ENCODE assay signal across 8 cellular contexts in the genomic region with DNA sequence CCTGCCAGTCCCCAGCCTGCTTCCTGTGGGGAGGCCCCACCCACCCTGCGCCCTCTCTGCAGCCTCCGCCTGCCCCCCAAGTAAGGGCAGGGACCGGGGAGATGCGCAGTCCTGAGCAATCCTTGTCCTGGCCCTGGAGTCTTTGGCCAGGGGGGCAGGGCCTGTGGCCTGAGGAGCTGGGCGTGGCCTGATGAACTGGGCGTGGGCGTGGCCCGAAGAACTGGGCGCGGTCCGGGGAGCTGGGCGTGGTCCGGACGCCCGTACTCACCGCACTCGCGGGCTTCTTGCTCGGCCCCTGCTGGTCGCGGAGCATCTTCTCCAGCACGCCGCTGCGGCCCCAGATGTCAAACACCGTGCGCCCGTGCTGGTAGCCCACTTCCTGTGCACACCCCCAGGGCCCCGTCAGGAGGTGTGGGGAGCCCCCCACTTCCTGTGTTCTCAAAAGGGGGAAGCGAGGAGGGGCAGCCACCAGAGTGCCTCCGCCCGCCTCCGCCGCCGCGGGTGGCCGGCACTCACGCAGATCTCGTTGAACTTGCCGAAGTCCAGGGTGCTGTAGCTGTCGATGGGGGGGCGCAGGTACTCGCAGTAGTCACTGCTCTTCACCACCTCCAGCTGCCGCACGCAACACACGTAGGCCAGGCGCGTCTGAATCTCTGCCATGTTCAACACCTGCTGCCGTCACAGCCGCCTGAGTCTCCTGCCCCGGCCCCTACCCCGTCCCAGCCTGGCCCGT. TPM values are rescaled to one million over a fixed set of nuclear protein-coding genes. Genes with fewer than 3 reads are reported as not detected.
DNase-seq lines count a peak whose midpoint lies in the region; ATAC-seq and TF ChIP-seq lines count a peak whose summit lies in the region.

No MANE protein-coding gene starts in this region.

- H3K36me3 Mint-ChIP-seq in activated CD4-positive, alpha-beta T cell treated with anti-CD3 and anti-CD28 coated beads for 36 hours (ENCODE audit: low read depth): peaks cover 1% of the 10 kb centered on the region
- peaks cover 6% of the 10 kb centered on the region for H3K36me3 Mint-ChIP-seq in effector memory CD8-positive, alpha-beta T cell (ENCODE audit: insufficient read depth)

- in situ Hi-C loops in GM13976 (cut with MboI; ENCODE audit: low sequenced_read_pairs, unreplicated experiment): no loop called here

- peak overlapping the region; percentile 77 for H3K4me3 Mint-ChIP-seq in activated CD4-positive, alpha-beta T cell treated with anti-CD3 and anti-CD28 coated beads for 36 hours
- peak overlapping the region; percentile 68 to 75 for H3K4me3 Mint-ChIP-seq in effector memory CD8-positive, alpha-beta T cell

- DNase-seq in GM13976 (ENCODE audit: low spot score) (peak; percentile 92), smooth muscle cell (lab: John Stamatoyannopoulos, UW; ENCODE audit: unreplicated experiment) (no peak), DMS 273 treated with DMSO at 0.1 percent for 48 hours (lab: John Stamatoyannopoulos, UW) (no peak), NCI-H446 (lab: John Stamatoyannopoulos, UW) (no peak)
- DNase-seq in activated CD4-positive, alpha-beta T cell treated with anti-CD3 and anti-CD28 coated beads for 36 hours: peak; percentile 91
- DNase-seq in effector memory CD8-positive, alpha-beta T cell: peak; percentile 88 to 90 (median 89)

- H3K9me3 Mint-ChIP-seq in activated CD4-positive, alpha-beta T cell treated with anti-CD3 and anti-CD28 coated beads for 36 hours (ENCODE audit: low read depth): no peaks in the 10 kb centered on the region
- H3K9me3 Mint-ChIP-seq in effector memory CD8-positive, alpha-beta T cell: no peaks in the 10 kb centered on the region

- peak overlapping the region; percentile 67 for H3K4me2 ChIP-seq in smooth muscle cell

- no peaks in the 10 kb centered on the region for H3K27me3 Mint-ChIP-seq in activated CD4-positive, alpha-beta T cell treated with anti-CD3 and anti-CD28 coated beads for 36 hours
- no peaks in the 10 kb centered on the region for H3K27me3 Mint-ChIP-seq in effector memory CD8-positive, alpha-beta T cell

- peaks cover 19% of the 10 kb centered on the region for H3K4me1 Mint-ChIP-seq in activated CD4-positive, alpha-beta T cell treated with anti-CD3 and anti-CD28 coated beads for 36 hours
- H3K4me1 Mint-ChIP-seq in effector memory CD8-positive, alpha-beta T cell (ENCODE audit: low read depth in 2 of 2): peaks cover 18 to 23% of the 10 kb centered on the region in 2 donors

- no peak overlapping the region for H2AFZ ChIP-seq in smooth muscle cell (ENCODE audit: low read depth)

- 24% methylated on average over 49 of the region's 52 CpGs for WGBS in smooth muscle cell (ENCODE audit: low lambda C conversion rate)

- CTCF ChIA-PET in activated CD4-positive, alpha-beta T cell treated with anti-CD3 and anti-CD28 coated beads for 36 hours (lab: Charles Lee): interaction anchor here (1.0 kb wide), 1 partner anchor 39 kb away, joined by 3 read pairs; a partner anchor contains a TSS

- no peak overlapping the region for H3K4me3 ChIP-seq in smooth muscle cell

- H3F3A ChIP-seq in smooth muscle cell (ENCODE audit: low read depth): no peaks in the 10 kb centered on the region

- H3K27ac Mint-ChIP-seq in activated CD4-positive, alpha-beta T cell treated with anti-CD3 and anti-CD28 coated beads for 36 hours: peak overlapping the region; percentile 83
- H3K27ac Mint-ChIP-seq in effector memory CD8-positive, alpha-beta T cell: peak overlapping the region; percentile 67 to 87

- H3K9ac ChIP-seq in smooth muscle cell (ENCODE audit: low read depth): no peak overlapping the region

- no peaks in the 10 kb centered on the region for H3K36me3 ChIP-seq in smooth muscle cell (ENCODE audit: low read depth)

- POLR2A ChIA-PET in activated CD4-positive, alpha-beta T cell treated with anti-CD3 and anti-CD28 coated beads for 36 hours (lab: Charles Lee): interaction anchor here (1.3 kb wide), 1 partner anchor 9 kb away, joined by 5 read pairs; no protein-coding TSS in a partner anchor

- peaks cover 6% of the 10 kb centered on the region for H3K79me2 ChIP-seq in smooth muscle cell (ENCODE audit: low read depth)

- TF ChIP-seq CTCF in GM13976 (IDR thresholded peaks at IDR 0.05; ENCODE audit: borderline replicate concordance, control extremely low read depth, extremely low read depth, insufficient read depth, missing control alignments) (no peak), smooth muscle cell (IDR thresholded peaks at IDR 0.05; ENCODE audit: borderline replicate concordance, insufficient read depth, poor library complexity, severe bottlenecking) (no peak)

- peaks cover 12% of the 10 kb centered on the region for H4K20me1 ChIP-seq in smooth muscle cell (ENCODE audit: low read depth)

- H3K27ac ChIP-seq in smooth muscle cell (ENCODE audit: low read depth): no peak overlapping the region

- peaks cover 11% of the 10 kb centered on the region for H3K4me1 ChIP-seq in smooth muscle cell (ENCODE audit: low read depth)

- ATAC-seq in HG03196 (IDR thresholded peaks at IDR 0.05; ENCODE audit: unreplicated experiment): peak; percentile 40
- peak; percentile 79 for ATAC-seq in activated CD4-positive, alpha-beta T cell treated with anti-CD3 and anti-CD28 coated beads for 36 hours
- peak; percentile 83 for ATAC-seq in effector memory CD8-positive, alpha-beta T cell (replicated peaks)
- no peak for ATAC-seq in GM18498 (IDR thresholded peaks at IDR 0.05; ENCODE audit: unreplicated experiment)

- peaks cover 4% of the 10 kb centered on the region for H3K27me3 ChIP-seq in smooth muscle cell (ENCODE audit: low read depth)

- H3K9me3 ChIP-seq in smooth muscle cell (replicated peaks; ENCODE audit: low read depth): no peaks in the 10 kb centered on the region

- intact Hi-C loops in activated CD4-positive, alpha-beta T cell treated with anti-CD3 and anti-CD28 coated beads for 36 hours (cut with DNase I, micrococcal nuclease): loop anchor here in 1 of 2 experiments (1.0 to 5.0 kb wide), 2 partner anchors 484 to 915 kb away; a partner anchor contains a TSS

RNA-seq across cellular contexts. Expression of a gene that starts 2.7 kb away (rescaled TPM):
- 10 to 100 TPM; 63.6 to 65.0 TPM for total RNA-seq in activated CD4-positive, alpha-beta T cell treated with anti-CD3 and anti-CD28 coated beads for 36 hours
- 25.2 and 30.9 TPM in 2 replicates for total RNA-seq in smooth muscle cell
- polyA plus RNA-seq in smooth muscle cell: 48.5 and 55.9 TPM in 2 replicates

RNA-seq across cellular contexts. Expression of a gene that starts 20.7 kb away (rescaled TPM):
- not detected for total RNA-seq in activated CD4-positive, alpha-beta T cell treated with anti-CD3 and anti-CD28 coated beads for 36 hours
- not detected in 2 replicates for total RNA-seq in smooth muscle cell
- not detected in 2 replicates for polyA plus RNA-seq in smooth muscle cell

RNA-seq across cellular contexts. Expression of a gene that starts 38.6 kb away (rescaled TPM):
- 1 to 10 TPM in 1 of 2 experiments, under 1 TPM in 1; 0.97 to 1.7 TPM for total RNA-seq in activated CD4-positive, alpha-beta T cell treated with anti-CD3 and anti-CD28 coated beads for 36 hours
- 0.09 and 0.90 TPM in 2 replicates for total RNA-seq in smooth muscle cell
- polyA plus RNA-seq in smooth muscle cell: 0.81 and 3.8 TPM in 2 replicates

RNA-seq across cellular contexts. Expression of a gene that starts 38.9 kb away (rescaled TPM):
- total RNA-seq in activated CD4-positive, alpha-beta T cell treated with anti-CD3 and anti-CD28 coated beads for 36 hours: 1 to 10 TPM; 6.7 to 7.1 TPM
- 3.1 and 10.4 TPM in 2 replicates for total RNA-seq in smooth muscle cell
- 12.5 and 15.7 TPM in 2 replicates for polyA plus RNA-seq in smooth muscle cell

Comparison
In these comparisons a context has a peak if more than half of its experiments do, and no peak if none do; other contexts are left out.
1. DNase-seq: peak in GM13976 (single experiment), activated CD4-positive, alpha-beta T cell treated with anti-CD3 and anti-CD28 coated beads for 36 hours (single experiment) and effector memory CD8-positive, alpha-beta T cell (3 of 3); none in smooth muscle cell (single experiment), DMS 273 treated with DMSO at 0.1 percent for 48 hours (single experiment) and NCI-H446 (0 of 2).